ENCODE assay signal across 1 cellular context in genomic region chr2:27177441-27178351, GRCh38.
TF ChIP-seq lines count a peak whose summit lies in the region.

No MANE protein-coding gene starts in this region.

TF ChIP-seq in HepG2, 621 proteins besides CTCF, POLR2A, EP300 and RAD21 (continued from another document and continues in another):
- TF ChIP-seq STAT6 (CRISPR knock-in tag; IDR thresholded peaks at IDR 0.05; ENCODE audit: borderline replicate concordance) (peak; percentile 89), HOXA5 (CRISPR knock-in tag; IDR thresholded peaks at IDR 0.05) (peak; percentile 94), FUBP1 (CRISPR knock-in tag; IDR thresholded peaks at IDR 0.05; ENCODE audit: borderline replicate concordance) (no peak), IKZF4 (CRISPR knock-in tag; IDR thresholded peaks at IDR 0.05; ENCODE audit: borderline replicate concordance, low read depth, not compliant biosample characterization) (no peak), LCORL (IDR thresholded peaks at IDR 0.05) (peak; percentile 95), LCORL (CRISPR knock-in tag; IDR thresholded peaks at IDR 0.05) (peak; percentile 84; the same call in 1 of the 2 replicates), JARID2 (CRISPR knock-in tag; IDR thresholded peaks at IDR 0.05; ENCODE audit: insufficient replicate concordance) (no peak), NR2F2 (IDR thresholded peaks at IDR 0.05; ENCODE audit: borderline replicate concordance, low read depth) (peak; percentile 85), SATB2 (CRISPR knock-in tag; IDR thresholded peaks at IDR 0.05) (peak; percentile 30), GZF1 (CRISPR knock-in tag; IDR thresholded peaks at IDR 0.05) (peak; percentile 30; the same call in 1 of the 2 replicates), MATR3 (CRISPR knock-in tag; IDR thresholded peaks at IDR 0.05) (no peak), ZSCAN22 (CRISPR knock-in tag; IDR thresholded peaks at IDR 0.05) (no peak), ISX (CRISPR knock-in tag; conservative IDR thresholded peaks at IDR 0.05) (no peak), ZBTB21 (CRISPR knock-in tag; IDR thresholded peaks at IDR 0.05) (peak; percentile 84), ZNF713 (CRISPR knock-in tag; IDR thresholded peaks at IDR 0.05) (no peak), SMAD3 (CRISPR knock-in tag; IDR thresholded peaks at IDR 0.05) (peak; percentile 76), ZC3H13 (CRISPR knock-in tag; IDR thresholded peaks at IDR 0.05) (peak; percentile 79), DDIT3 (CRISPR knock-in tag; IDR thresholded peaks at IDR 0.05) (no peak), ZSCAN9 (CRISPR knock-in tag; IDR thresholded peaks at IDR 0.05; ENCODE audit: borderline replicate concordance) (peak; percentile 88), ZNF816 (CRISPR knock-in tag; IDR thresholded peaks at IDR 0.05; ENCODE audit: borderline replicate concordance) (peak; percentile 71; the same call in 1 of the 2 replicates), E2F1 (CRISPR knock-in tag; IDR thresholded peaks at IDR 0.05) (no peak), TSC22D2 (CRISPR knock-in tag; IDR thresholded peaks at IDR 0.05; ENCODE audit: borderline replicate concordance) (no peak), ZNF10 (CRISPR knock-in tag; IDR thresholded peaks at IDR 0.05; ENCODE audit: borderline replicate concordance, low read depth) (no peak), ZNF224 (CRISPR knock-in tag; IDR thresholded peaks at IDR 0.05) (no peak), GTF2F1 (IDR thresholded peaks at IDR 0.05; ENCODE audit: low read length) (no peak), SRSF4 (IDR thresholded peaks at IDR 0.05; ENCODE audit: low read depth, low read length, poor library complexity, severe bottlenecking) (no peak), RBFOX2 (IDR thresholded peaks at IDR 0.05; ENCODE audit: low read depth, low read length) (no peak), ZNF331 (CRISPR knock-in tag; IDR thresholded peaks at IDR 0.05) (peak; percentile 89), ZNF275 (CRISPR knock-in tag; IDR thresholded peaks at IDR 0.05; ENCODE audit: borderline replicate concordance) (0 out of 2 replicates have a peak, but pooled peaks have one; percentile 40), ZNF24 (IDR thresholded peaks at IDR 0.05) (peak; percentile 26; the same call in 1 of the 2 replicates), PITX1 (CRISPR knock-in tag; IDR thresholded peaks at IDR 0.05) (peak; percentile 91), ZNF18 (CRISPR knock-in tag; IDR thresholded peaks at IDR 0.05; ENCODE audit: insufficient replicate concordance) (peak; percentile 94), ZNF597 (CRISPR knock-in tag; IDR thresholded peaks at IDR 0.05) (no peak), TEAD3 (CRISPR knock-in tag; optimal IDR thresholded peaks at IDR 0.05; ENCODE audit: borderline replicate concordance) (no peak), MED8 (CRISPR knock-in tag; IDR thresholded peaks at IDR 0.05; ENCODE audit: insufficient replicate concordance) (peak; percentile 91), HIC2 (CRISPR knock-in tag; IDR thresholded peaks at IDR 0.05; ENCODE audit: low read depth) (no peak), HNRNPK (IDR thresholded peaks at IDR 0.05; ENCODE audit: low read depth, low read length, poor library complexity, severe bottlenecking) (no peak), NR2C2 (CRISPR knock-in tag; IDR thresholded peaks at IDR 0.05; ENCODE audit: borderline replicate concordance) (peak; percentile 88), RNF219 (CRISPR knock-in tag; IDR thresholded peaks at IDR 0.05) (0 out of 2 replicates have a peak, but pooled peaks have one; percentile 79), ELK4 (CRISPR knock-in tag; IDR thresholded peaks at IDR 0.05; ENCODE audit: borderline replicate concordance) (no peak), CC2D1A (CRISPR knock-in tag; IDR thresholded peaks at IDR 0.05) (peak; percentile 10; the same call in 1 of the 2 replicates), ELF4 (CRISPR knock-in tag; IDR thresholded peaks at IDR 0.05; ENCODE audit: borderline replicate concordance) (no peak; the same call in 1 of the 2 replicates), RFXANK (CRISPR knock-in tag; IDR thresholded peaks at IDR 0.05) (no peak), ARNT2 (CRISPR knock-in tag; IDR thresholded peaks at IDR 0.05; ENCODE audit: low read depth) (peak; percentile 67; the same call in 1 of the 2 replicates), CBX1 (IDR thresholded peaks at IDR 0.05; ENCODE audit: low read depth) (peak; percentile 56), MAFK (conservative IDR thresholded peaks at IDR 0.05 in 1 of 2, IDR thresholded peaks at IDR 0.05 in 1 of 2; ENCODE audit: low read length in 2 of 2) (peak in 1 of 2 experiments; percentile 35; a peak in 3 of 4 replicates), GFI1 (CRISPR knock-in tag; IDR thresholded peaks at IDR 0.05; ENCODE audit: borderline replicate concordance) (peak; percentile 98), SPEN (CRISPR knock-in tag; IDR thresholded peaks at IDR 0.05; ENCODE audit: low read depth) (peak; percentile 23), ZFP1 (CRISPR knock-in tag; IDR thresholded peaks at IDR 0.05) (peak; percentile 88), ZMAT3 (CRISPR knock-in tag; conservative IDR thresholded peaks at IDR 0.05) (peak; percentile 94), SP5 (CRISPR knock-in tag; IDR thresholded peaks at IDR 0.05; ENCODE audit: borderline replicate concordance, low read depth) (no peak; the same call in none of the 2 replicates), BRCA1 (CRISPR knock-in tag; IDR thresholded peaks at IDR 0.05) (0 out of 2 replicates have a peak, but pooled peaks have one; percentile 29), MIER2 (CRISPR knock-in tag; IDR thresholded peaks at IDR 0.05) (no peak)
